Comparison of ENCODE assay signal across 8 cellular contexts in the genomic region with DNA sequence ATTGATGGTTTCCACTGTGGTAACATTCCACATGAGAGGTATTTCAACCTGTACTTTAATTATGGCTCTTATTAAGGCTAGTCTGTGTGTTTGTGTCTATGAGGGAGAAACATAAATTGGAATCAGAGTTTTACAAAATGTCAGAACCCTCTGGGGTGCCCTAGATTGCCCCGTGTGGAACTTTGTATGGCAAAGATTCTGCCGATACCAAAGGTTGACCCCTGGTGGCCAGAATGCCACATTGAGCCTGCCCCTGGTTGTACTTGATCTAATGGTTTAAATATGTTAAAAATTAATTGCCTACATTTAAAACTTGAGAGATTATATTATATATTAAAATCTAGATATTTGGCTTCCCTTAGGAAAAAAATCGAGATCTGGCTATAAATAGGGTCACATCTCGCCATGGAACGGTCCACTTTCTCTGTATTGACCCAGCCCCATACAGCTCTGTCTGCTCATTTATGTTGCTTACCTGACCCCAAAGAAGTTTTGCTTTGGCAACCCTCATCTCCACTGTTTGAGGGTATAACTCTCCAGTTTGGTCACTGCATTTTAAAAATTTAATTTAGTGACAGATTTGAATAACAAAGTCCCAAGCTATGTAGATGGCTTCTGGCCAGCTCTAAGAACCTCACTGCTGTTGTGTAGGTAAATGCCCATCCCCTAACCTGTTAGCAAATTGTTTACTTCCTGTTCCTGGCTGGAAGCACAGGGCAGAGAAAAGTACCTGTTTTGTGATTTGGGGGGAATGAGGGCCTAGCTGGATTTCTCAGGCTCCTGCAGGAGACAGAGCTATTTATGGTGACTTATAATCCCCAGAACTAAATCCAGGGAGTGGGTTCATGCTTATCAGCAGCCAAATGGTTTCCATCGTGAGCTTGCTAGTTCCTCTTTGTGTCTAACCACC.
DNase-seq lines count a peak whose midpoint lies in the region; ATAC-seq and TF ChIP-seq lines count a peak whose summit lies in the region.

No MANE protein-coding gene starts in this region.

- H3K23me2 ChIP-seq in H9 (ENCODE audit: insufficient read length, low read depth, low read length, poor library complexity, severe bottlenecking), result no peaks in the 10 kb centered on the region

- H3K27me3 Mint-ChIP-seq in H9 (ENCODE audit: low read depth) (peaks cover 4% of the 10 kb centered on the region; the same call in 1 of the 2 replicates), osteocyte (ENCODE audit: unreplicated experiment) (peaks cover 25% of the 10 kb centered on the region)

- no CpG with 5 or more reads among the region's 6 CpGs for WGBS in H9 (ENCODE audit: extremely low coverage, insufficient read length, low lambda C conversion rate)

- no peaks in the 10 kb centered on the region for H3K79me1 ChIP-seq in H9 (ENCODE audit: insufficient read depth, low read depth, low read length, poor library complexity, severe bottlenecking)

- H3K23ac ChIP-seq in H9 (ENCODE audit: insufficient read length, low read depth, low read length), result no peak overlapping the region

- H3K14ac ChIP-seq in H9 (ENCODE audit: insufficient read depth, low read length), result no peak overlapping the region

- no peak overlapping the region for H2BK5ac ChIP-seq in H9 (ENCODE audit: insufficient read length, low read length)

- no peak overlapping the region for H2BK20ac ChIP-seq in H9 (ENCODE audit: low read depth, low read length, poor library complexity, severe bottlenecking)

- H2AK5ac ChIP-seq in H9 (ENCODE audit: insufficient read length, low read length), result no peak overlapping the region

- peaks cover 21 to 30% of the 10 kb centered on the region in 2 experiments for H3K4me1 Mint-ChIP-seq in H9
- no peaks in the 10 kb centered on the region for H3K4me1 Mint-ChIP-seq in osteocyte (ENCODE audit: unreplicated experiment)

- H3K4me1 ChIP-seq in H9 (ENCODE audit: insufficient read depth, low read length) (peaks cover 17% of the 10 kb centered on the region; the same call in 1 of the 2 replicates), fibroblast of lung (ENCODE audit: control insufficient read depth, extremely low read depth, insufficient read depth, low read length) (no peaks in the 10 kb centered on the region)

- no peaks in the 10 kb centered on the region for H3K36me3 ChIP-seq in fibroblast of lung (ENCODE audit: control insufficient read depth, insufficient read depth, low read length)

- no peak for ATAC-seq in GM19452 (IDR thresholded peaks at IDR 0.05; ENCODE audit: unreplicated experiment)

- H3K4me2 ChIP-seq in H9 (ENCODE audit: insufficient read depth, insufficient read length, low read length), result no peak overlapping the region
- H3K4me2 ChIP-seq in fibroblast of lung (ENCODE audit: extremely low read depth, insufficient read depth, low read length), result no peak overlapping the region

- DNase-seq in NCI-H1694 (lab: John Stamatoyannopoulos, UW), result peak; percentile 1
- DNase-seq in NCI-H1694 treated with DMSO at 0.1 percent for 48 hours (lab: John Stamatoyannopoulos, UW), result no peak
- peak; percentile 53 for DNase-seq in H9
- DNase-seq in NAMALWA (ENCODE audit: low spot score), result peak; percentile 84
- DNase-seq in activated CD8-positive, alpha-beta memory T cell treated with anti-CD3 and anti-CD28 coated beads for 1 hour (ENCODE audit: extremely low read depth in 1 of 2, low read depth in 1 of 2), result peak; percentile 13 to 23
- DNase-seq in fibroblast of lung (ENCODE audit: low read depth in 2 of 2), result peak; percentile 20 to 39
- DNase-seq in osteocyte (ENCODE audit: extremely low spot score, unreplicated experiment), result no peak

- no peak overlapping the region for H3K56ac ChIP-seq in H9 (ENCODE audit: insufficient read length, low read depth, low read length)

- no peak overlapping the region; a peak in 1 of 5 replicates for H3K4me3 Mint-ChIP-seq in H9
- no peak overlapping the region for H3K4me3 Mint-ChIP-seq in osteocyte (ENCODE audit: unreplicated experiment)

- no peak overlapping the region for H4K5ac ChIP-seq in H9 (ENCODE audit: insufficient read length, low read depth, low read length)

- H3K27ac ChIP-seq in H9 (ENCODE audit: insufficient read length, low read depth, low read length) (no peak overlapping the region), fibroblast of lung (ENCODE audit: insufficient read depth, low read length) (no peak overlapping the region)

- H3K27ac Mint-ChIP-seq in H9, result peak overlapping the region in 2 of 3 experiments; percentile 61 to 80; a peak in 1 of 7 replicates
- H3K27ac Mint-ChIP-seq in osteocyte (ENCODE audit: unreplicated experiment), result no peak overlapping the region

- H4K91ac ChIP-seq in H9 (ENCODE audit: insufficient read length, low read depth, low read length), result no peak overlapping the region

- H3K9ac ChIP-seq in H9 (ENCODE audit: extremely low read depth, insufficient read length, low read length) (no peak overlapping the region), fibroblast of lung (ENCODE audit: insufficient read depth, low read length) (no peak overlapping the region)

- TF ChIP-seq CTCF in H9 (conservative IDR thresholded peaks at IDR 0.05) (peak; percentile 98), fibroblast of lung (conservative IDR thresholded peaks at IDR 0.05 in 1 of 2, IDR thresholded peaks at IDR 0.05 in 1 of 2; ENCODE audit: low read depth in 1 of 2, low read length in 2 of 2) (peak; percentile 70 to 84), osteocyte (IDR thresholded peaks at IDR 0.05) (peak; percentile 71)

- no peaks in the 10 kb centered on the region for H3K9me3 ChIP-seq in H9 (ENCODE audit: control insufficient read depth, low read depth, low read length)
- no peaks in the 10 kb centered on the region for H3K9me3 ChIP-seq in fibroblast of lung (ENCODE audit: control insufficient read depth, insufficient read depth, low read depth, low read length)

- H2BK12ac ChIP-seq in H9 (ENCODE audit: insufficient read length, low read depth, low read length), result no peak overlapping the region

- no peak overlapping the region for H3K18ac ChIP-seq in H9 (ENCODE audit: insufficient read length, low read depth, low read length)

- H4K8ac ChIP-seq in H9 (replicated peaks; ENCODE audit: insufficient read length, low read depth, low read length), result no peak overlapping the region

- no peak overlapping the region for H3K4ac ChIP-seq in H9 (ENCODE audit: low read depth, low read length)

- no peak overlapping the region for H2BK120ac ChIP-seq in H9 (ENCODE audit: low read depth, low read length, poor library complexity, severe bottlenecking)

- H3K27me3 ChIP-seq in H9 (ENCODE audit: insufficient read depth, low read length), result no peaks in the 10 kb centered on the region
- H3K27me3 ChIP-seq in fibroblast of lung (ENCODE audit: control insufficient read depth, insufficient read depth, low read length), result no peaks in the 10 kb centered on the region

- no peak overlapping the region for H3K4me3 ChIP-seq in fibroblast of lung (replicated peaks in 1 of 4; ENCODE audit: control extremely low read depth in 1 of 4, insufficient read depth in 1 of 4, low read depth in 3 of 4, low read length in 4 of 4)

- H3T11ph ChIP-seq in H9 (ENCODE audit: low read length), result no peak overlapping the region

- H3K9me3 Mint-ChIP-seq in H9 (no peaks in the 10 kb centered on the region), osteocyte (ENCODE audit: unreplicated experiment) (no peaks in the 10 kb centered on the region)

- H4K20me1 ChIP-seq in H9 (ENCODE audit: control insufficient read depth, insufficient read depth, insufficient read length), result no peaks in the 10 kb centered on the region
- H4K20me1 ChIP-seq in fibroblast of lung (ENCODE audit: control insufficient read depth, extremely low read depth, insufficient read depth, low read length), result no peaks in the 10 kb centered on the region

- no peaks in the 10 kb centered on the region for H3K36me3 Mint-ChIP-seq in H9 (ENCODE audit: insufficient read depth in 1 of 3, low read depth in 3 of 3)
- H3K36me3 Mint-ChIP-seq in osteocyte (ENCODE audit: unreplicated experiment), result no peaks in the 10 kb centered on the region

- H2AFZ ChIP-seq in H9 (ENCODE audit: low read length) (no peak overlapping the region), fibroblast of lung (ENCODE audit: low read length) (no peak overlapping the region)

- H3K79me2 ChIP-seq in H9 (ENCODE audit: insufficient read depth, low read length), result no peaks in the 10 kb centered on the region
- H3K79me2 ChIP-seq in fibroblast of lung (ENCODE audit: control insufficient read depth, insufficient read depth, low read length), result no peaks in the 10 kb centered on the region

- H2BK15ac ChIP-seq in H9 (ENCODE audit: low read depth, low read length), result no peak overlapping the region

Comparison
In these comparisons a context has a peak if more than half of its experiments do, and no peak if none do; other contexts are left out.
1. DNase-seq: peak in NCI-H1694 (single experiment), H9 (single experiment), NAMALWA (single experiment), activated CD8-positive, alpha-beta memory T cell treated with anti-CD3 and anti-CD28 coated beads for 1 hour (2 of 2) and fibroblast of lung (2 of 2); none in NCI-H1694 treated with DMSO at 0.1 percent for 48 hours (single experiment) and osteocyte (single experiment).
2. Peak in every context shown above with its lines, with median percentiles within 50 percentile points of each other: CTCF ChIP-seq.